ENCODE assay signal across 21 cellular contexts in the genomic region with DNA sequence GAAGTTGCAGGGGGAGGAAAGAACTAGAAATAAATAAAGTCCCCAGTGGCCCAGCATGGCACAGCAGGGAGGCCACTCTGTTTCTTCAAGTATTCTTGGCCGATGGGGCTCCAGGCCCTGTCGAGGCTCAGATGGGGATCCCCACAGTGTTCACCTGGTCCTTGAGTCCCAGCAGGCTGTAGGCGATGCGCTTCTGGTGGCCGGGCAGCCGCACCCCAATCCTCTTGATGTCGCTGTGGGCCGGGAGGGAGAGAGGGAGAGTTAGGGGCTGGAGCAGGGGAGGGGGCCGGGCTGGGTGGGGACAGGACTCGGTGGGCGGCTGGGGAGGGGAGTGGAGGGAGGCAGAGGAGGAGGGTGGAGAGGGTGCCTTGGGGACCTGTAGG. TPM values are rescaled to one million over a fixed set of nuclear protein-coding genes. Genes with fewer than 3 reads are reported as not detected.
"Had no signal": no experiment of that assay in that cellular context is flagged by ENCODE, and none has a peak within 500 bp of the region (broad histone marks: within the 10 kb centered on the region; RNA-seq: fewer than 3 reads in every experiment).

No MANE protein-coding gene starts in this region.

- H3K4me1 ChIP-seq: breast epithelium had no signal

- ATAC-seq: gastroesophageal sphincter; lower lobe of right lung; naive thymus-derived CD4-positive, alpha-beta T cell; stimulated activated effector memory CD8-positive, alpha-beta T cell treated with anti-CD3 and anti-CD28 coated beads, Interleukin-12 subunit alpha, Interleukin-12 subunit beta, amount 100 ng/mL, for 72 hours; stimulated activated naive CD8-positive, alpha-beta T cell treated with anti-CD3 and anti-CD28 coated beads, Interleukin-15, amount 100 ng/mL, for 72 hours; T-helper 17 cell had no signal

- H3K9me3 ChIP-seq: breast epithelium, esophagus muscularis mucosa, gastroesophageal sphincter, lower lobe of right lung, prostate gland, tibial artery had no signal

- H3K27me3 ChIP-seq: breast epithelium, esophagus muscularis mucosa, gastroesophageal sphincter, tibial artery had no signal

- H3K36me3 ChIP-seq: breast epithelium, prostate gland had no signal

- H3K27ac ChIP-seq: coronary artery, esophagus muscularis mucosa, gastroesophageal sphincter, lower lobe of right lung, prostate gland, tibial artery had no signal

- DNase-seq: activated CD4-positive, alpha-beta memory T cell treated with anti-CD3 and anti-CD28 coated beads for 36 hours; activated CD4-positive, alpha-beta T cell treated with anti-CD3 and anti-CD28 coated beads for 48 hours; activated naive CD4-positive, alpha-beta T cell treated with Interleukin-2 at 50 U/mL for 16 hours; activated naive CD8-positive, alpha-beta T cell treated with anti-CD3 and anti-CD28 coated beads for 36 hours; activated T-cell treated with anti-CD3 and anti-CD28 coated beads, Interleukin-2, amount 50 U/mL, for 48 hours; head of caudate nucleus; islet precursor cell; lower lobe of right lung; naive thymus-derived CD4-positive, alpha-beta T cell; stimulated activated CD4-positive, alpha-beta T cell treated with anti-CD3 and anti-CD28 coated beads, Interleukin-2, amount 100 ng/mL, for 24 hours; stimulated activated naive CD8-positive, alpha-beta T cell treated with anti-CD3 and anti-CD28 coated beads, Interleukin-15, amount 100 ng/mL, for 72 hours; T-helper 17 cell; tibial artery had no signal

- H3K4me3 ChIP-seq: breast epithelium, coronary artery, esophagus muscularis mucosa, gastroesophageal sphincter, lower lobe of right lung, prostate gland, tibial artery had no signal

RNA-seq across cellular contexts. Expression of gene EPHA2, which starts 30.8 kb away (rescaled TPM):
- total RNA-seq: T-helper 17 cell had no signal

RNA-seq across cellular contexts. Expression of gene FAM131C, which starts 51.6 kb away (rescaled TPM):
- total RNA-seq: breast epithelium, gastroesophageal sphincter, lower lobe of right lung, mesenteric fat pad, prostate gland, skeletal muscle tissue, T-helper 17 cell had no signal
